Comparison of ENCODE assay signal across 6 cellular contexts in the genomic region with DNA sequence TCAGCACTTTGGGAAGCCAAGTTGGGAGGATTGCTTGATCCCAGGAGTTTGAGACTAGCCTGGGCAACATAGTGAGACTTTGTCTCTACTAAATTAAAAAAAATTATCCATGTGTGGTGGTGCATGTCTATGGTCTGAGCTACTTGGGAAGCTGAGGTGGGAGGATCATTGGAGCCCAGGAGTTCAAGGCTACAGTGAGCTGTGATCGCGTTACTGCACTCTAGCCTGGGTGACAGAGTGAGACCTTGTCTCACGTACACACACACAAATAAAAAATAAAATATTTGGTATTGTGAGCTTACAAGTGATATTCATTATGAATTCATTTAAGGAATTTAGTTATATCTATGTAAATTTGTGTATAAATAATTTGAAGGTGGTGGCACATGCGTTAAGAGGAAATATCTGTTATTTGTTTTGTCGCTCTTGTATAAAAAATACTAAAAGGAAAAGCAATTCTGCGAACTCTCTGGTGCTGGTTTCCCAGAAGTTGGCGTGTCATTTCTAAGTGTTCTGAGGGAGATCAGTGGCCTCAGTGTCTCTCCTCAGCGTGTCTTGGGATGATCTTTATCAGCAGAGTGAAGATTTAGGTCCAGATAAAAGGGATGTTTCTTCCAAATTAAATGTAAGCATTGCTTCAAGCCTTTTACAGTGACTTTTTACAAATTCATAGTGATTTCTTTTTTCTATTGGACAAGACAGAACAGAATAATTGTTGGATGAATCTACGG.
"Had no signal": no experiment of that assay in that cellular context is flagged by ENCODE, and none has a peak within 500 bp of the region (broad histone marks: within the 10 kb centered on the region; RNA-seq: fewer than 3 reads in every experiment).

No MANE protein-coding gene starts in this region.

- H3K4me3 Mint-ChIP-seq: activated CD4-positive, alpha-beta T cell treated with anti-CD3 and anti-CD28 coated beads for 36 hours; neural progenitor cell had no signal

- H3K27ac ChIP-seq: neural progenitor cell, pancreas, stomach, uterus, WERI-Rb-1 had no signal

- H2AFZ ChIP-seq: neural progenitor cell had no signal

- H3K9me3 Mint-ChIP-seq: neural progenitor cell had no signal

- H3K4me2 ChIP-seq: neural progenitor cell had no signal

- H3K36me3 ChIP-seq: neural progenitor cell, pancreas, uterus had no signal

- H3K9me3 ChIP-seq: pancreas, stomach, uterus had no signal

- H3K4me1 ChIP-seq: uterus had no signal

- H3K27ac Mint-ChIP-seq: activated CD4-positive, alpha-beta T cell treated with anti-CD3 and anti-CD28 coated beads for 36 hours; neural progenitor cell had no signal

- H3K9ac ChIP-seq: neural progenitor cell had no signal

- H3K27me3 ChIP-seq: neural progenitor cell, pancreas, stomach, uterus had no signal

- H3K27me3 Mint-ChIP-seq: activated CD4-positive, alpha-beta T cell treated with anti-CD3 and anti-CD28 coated beads for 36 hours had no signal

- H3K4me3 ChIP-seq: neural progenitor cell, pancreas, stomach, uterus had no signal
